In genomic region chr17:28547623-28548416, GRCh38 we compare ENCODE assay signal across 8 cellular contexts. TPM values are rescaled to one million over a fixed set of nuclear protein-coding genes. Genes with fewer than 3 reads are reported as not detected.
DNase-seq lines count a peak whose midpoint lies in the region; ATAC-seq and TF ChIP-seq lines count a peak whose summit lies in the region.

No MANE protein-coding gene starts in this region.

- no peak for TF ChIP-seq EP300 in upper lobe of left lung (IDR thresholded peaks at IDR 0.05)

- H3K4me1 ChIP-seq in RWPE2 (ENCODE audit: insufficient read depth, poor library complexity, severe bottlenecking): no peaks in the 10 kb centered on the region
- H3K4me1 ChIP-seq in upper lobe of left lung: peaks cover 18 to 46% (median 22%) of the 10 kb centered on the region in 4 donors

- WGBS in upper lobe of left lung, 2 donors: 65 to 86% methylated on average over 13 to 25 of the region's 26 CpGs

- DNase-seq in NCI-H2107 (lab: John Stamatoyannopoulos, UW): peak; percentile 34
- DNase-seq in NCI-H2107 treated with DMSO at 0.1 percent for 48 hours (lab: John Stamatoyannopoulos, UW; ENCODE audit: unreplicated experiment): no peak
- no peak for DNase-seq in RWPE2 (ENCODE audit: low spot score)
- peak; percentile 27 for DNase-seq in activated effector memory CD4-positive, alpha-beta T cell treated with Interleukin-2 at 50 U/mL for 16 hours
- peak; percentile 67 for DNase-seq in foreskin melanocyte
- peak; percentile 47 for DNase-seq in omental fat pad (ENCODE audit: low spot score)
- DNase-seq in upper lobe of left lung: peak; percentile 59 to 82

- H3K4me3 ChIP-seq in RWPE2 (ENCODE audit: severe bottlenecking) (no peak overlapping the region), upper lobe of left lung (peak overlapping the region in 1 of 4 donors; percentile 2)

- ATAC-seq in HG03442 (IDR thresholded peaks at IDR 0.05; ENCODE audit: unreplicated experiment): peak; percentile 41
- ATAC-seq in RWPE2 (ENCODE audit: low read depth): peak; percentile 26; the same call in 1 of the 3 replicates
- ATAC-seq in omental fat pad (ENCODE audit: low FRiP score): peak; percentile 34
- ATAC-seq in upper lobe of left lung (ENCODE audit: low FRiP score in 2 of 2): peak; percentile 77 to 80

- no peak for TF ChIP-seq POLR2A in upper lobe of left lung (IDR thresholded peaks at IDR 0.05)

- H3K9me3 ChIP-seq in RWPE2 (ENCODE audit: severe bottlenecking) (no peaks in the 10 kb centered on the region), upper lobe of left lung (no peaks in the 10 kb centered on the region)

- H3K36me3 ChIP-seq in RWPE2 (ENCODE audit: low read depth) (no peaks in the 10 kb centered on the region), upper lobe of left lung (peaks cover 0 to 11% (median 5%) of the 10 kb centered on the region in 4 donors)

- H3K27ac ChIP-seq in RWPE2 (ENCODE audit: poor library complexity, severe bottlenecking) (no peak overlapping the region), upper lobe of left lung (peak overlapping the region in 3 of 4 donors; percentile 45 to 81 (median 67))

- H3K27me3 ChIP-seq in RWPE2 (ENCODE audit: insufficient read depth, poor library complexity, severe bottlenecking) (no peaks in the 10 kb centered on the region), upper lobe of left lung (no peaks in the 10 kb centered on the region)

- TF ChIP-seq CTCF in RWPE2 (IDR thresholded peaks at IDR 0.05; ENCODE audit: poor library complexity, severe bottlenecking): peak; percentile 79
- TF ChIP-seq CTCF in omental fat pad (IDR thresholded peaks at IDR 0.05): peak in 1 of 3 donors; percentile 40
- peak; percentile 87 to 98 (median 90) for TF ChIP-seq CTCF in upper lobe of left lung (IDR thresholded peaks at IDR 0.05)

RNA-seq across cellular contexts. Expression of gene UNC119, which starts 4.6 kb away (rescaled TPM):
- total RNA-seq in omental fat pad (10 to 100 TPM; 16.8 to 32.6 (median 24.6) TPM), upper lobe of left lung (10 to 100 TPM; 17.0 to 43.0 (median 25.6) TPM)

RNA-seq across cellular contexts. Expression of gene PIGS, which starts 23.5 kb away (rescaled TPM):
- total RNA-seq in omental fat pad: 10 to 100 TPM; 33.1 to 55.5 (median 45.2) TPM
- total RNA-seq in upper lobe of left lung: 10 to 100 TPM; 36.7 to 69.6 (median 58.1) TPM

RNA-seq across cellular contexts. Expression of gene ALDOC, which starts 28.9 kb away (rescaled TPM):
- 10 to 100 TPM; 17.3 to 83.0 (median 33.6) TPM for total RNA-seq in omental fat pad
- total RNA-seq in upper lobe of left lung: 10 to 100 TPM in 5 of 6 donors, 1 to 10 TPM in 1; 6.3 to 19.2 (median 14.2) TPM

RNA-seq across cellular contexts. Expression of gene FOXN1, which starts 41.7 kb away (rescaled TPM):
- not detected for total RNA-seq in omental fat pad
- under 1 TPM in 2 of 6 donors, not detected in 4; 0.07 to 0.54 TPM for total RNA-seq in upper lobe of left lung

RNA-seq across cellular contexts. Expression of gene SPAG5, which starts 51.0 kb away (rescaled TPM):
- total RNA-seq in omental fat pad (10 to 100 TPM in 1 of 4 donors, 1 to 10 TPM in 2, under 1 TPM in 1; 0.50 to 12.0 (median 4.5) TPM), upper lobe of left lung (10 to 100 TPM in 1 of 6 donors, 1 to 10 TPM in 5; 4.4 to 34.6 (median 7.4) TPM)

Comparison
In these comparisons a context has a peak if more than half of its experiments do, and no peak if none do; other contexts are left out.
1. DNase-seq: peak in NCI-H2107 (single experiment), activated effector memory CD4-positive, alpha-beta T cell treated with Interleukin-2 at 50 U/mL for 16 hours (single experiment), foreskin melanocyte (single experiment), omental fat pad (single experiment) and upper lobe of left lung (2 of 2); none in NCI-H2107 treated with DMSO at 0.1 percent for 48 hours (single experiment) and RWPE2 (single experiment).
2. ATAC-seq: peak in every context shown above with its lines; median percentile 78 in upper lobe of left lung; 41 in HG03442; 34 in omental fat pad; 26 in RWPE2.